Comparison of ENCODE assay signal across 8 cellular contexts in the genomic region with DNA sequence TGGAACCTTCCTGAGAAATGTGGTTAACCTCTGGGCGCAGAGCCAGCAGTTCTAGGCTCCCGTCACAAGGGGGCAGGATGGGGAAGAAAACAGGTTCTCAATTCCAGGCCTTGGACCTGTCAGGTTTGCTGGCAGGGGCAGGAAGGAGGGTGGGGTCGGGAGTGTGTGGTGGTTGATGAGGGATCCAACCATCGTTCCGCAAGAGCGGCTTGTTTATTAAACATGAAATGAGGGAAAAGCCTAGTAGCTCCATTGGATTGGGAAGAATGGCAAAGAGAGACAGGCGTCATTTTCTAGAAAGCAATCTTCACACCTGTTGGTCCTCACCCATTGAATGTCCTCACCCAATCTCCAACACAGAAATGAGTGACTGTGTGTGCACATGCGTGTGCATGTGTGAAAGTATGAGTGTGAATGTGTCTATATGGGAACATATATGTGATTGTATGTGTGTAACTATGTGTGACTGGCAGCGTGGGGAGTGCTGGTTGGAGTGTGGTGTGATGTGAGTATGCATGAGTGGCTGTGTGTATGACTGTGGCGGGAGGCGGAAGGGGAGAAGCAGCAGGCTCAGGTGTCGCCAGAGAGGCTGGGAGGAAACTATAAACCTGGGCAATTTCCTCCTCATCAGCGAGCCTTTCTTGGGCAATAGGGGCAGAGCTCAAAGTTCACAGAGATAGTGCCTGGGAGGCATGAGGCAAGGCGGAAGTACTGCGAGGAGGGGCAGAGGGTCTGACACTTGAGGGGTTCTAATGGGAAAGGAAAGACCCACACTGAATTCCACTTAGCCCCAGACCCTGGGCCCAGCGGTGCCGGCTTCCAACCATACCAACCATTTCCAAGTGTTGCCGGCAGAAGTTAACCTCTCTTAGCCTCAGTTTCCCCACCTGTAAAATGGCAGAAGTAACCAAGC. TPM values are rescaled to one million over a fixed set of nuclear protein-coding genes. Genes with fewer than 3 reads are reported as not detected.
DNase-seq lines count a peak whose midpoint lies in the region; ATAC-seq and TF ChIP-seq lines count a peak whose summit lies in the region.

No MANE protein-coding gene starts in this region.

- no peak overlapping the region for H3K9ac ChIP-seq in GM23248
- H3K9ac ChIP-seq in adipocyte (ENCODE audit: low read length): no peak overlapping the region
- H3K9ac ChIP-seq in rectal smooth muscle tissue (ENCODE audit: low read length): peak overlapping the region; percentile 3

- ATAC-seq in CD8-positive, alpha-beta T cell: peak; percentile 95
- no peak for ATAC-seq in GM19395 (IDR thresholded peaks at IDR 0.05; ENCODE audit: unreplicated experiment)

- H3K79me2 ChIP-seq in GM23248 (ENCODE audit: insufficient read depth): peaks cover 9% of the 10 kb centered on the region; the same call in 1 of the 2 replicates

- peaks cover 3% of the 10 kb centered on the region for H3K4me1 ChIP-seq in CD8-positive, alpha-beta T cell (ENCODE audit: insufficient read depth, low read length)
- H3K4me1 ChIP-seq in GM23248 (ENCODE audit: insufficient read depth) (peaks cover 19% of the 10 kb centered on the region), adipocyte (ENCODE audit: control insufficient read depth, insufficient read depth, low read length) (peaks cover 25% of the 10 kb centered on the region), left ventricle myocardium inferior (peaks cover 61% of the 10 kb centered on the region), rectal smooth muscle tissue (ENCODE audit: control insufficient read depth, insufficient read depth, low read length) (peaks cover 16% of the 10 kb centered on the region)

- no peaks in the 10 kb centered on the region for H3K9me3 Mint-ChIP-seq in CD8-positive, alpha-beta T cell

- CTCF ChIA-PET in CD8-positive, alpha-beta T cell (lab: Charles Lee): interaction anchor here (0.6 to 3.8 kb wide), 22 partner anchors 8 to 271 kb away, joined by 3 to 24 read pairs (median 5); partner anchors contain the start of gene CDKN1A

- H3K36me3 ChIP-seq in CD8-positive, alpha-beta T cell (ENCODE audit: insufficient read depth, low read length): no peaks in the 10 kb centered on the region
- H3K36me3 ChIP-seq in GM23248 (ENCODE audit: low read depth) (no peaks in the 10 kb centered on the region), adipocyte (ENCODE audit: control insufficient read depth, insufficient read depth, low read length, severe bottlenecking) (no peaks in the 10 kb centered on the region), left ventricle myocardium inferior (no peaks in the 10 kb centered on the region), rectal smooth muscle tissue (ENCODE audit: control insufficient read depth, insufficient read depth, low read length) (no peaks in the 10 kb centered on the region)

- H3K4me1 Mint-ChIP-seq in CD8-positive, alpha-beta T cell (ENCODE audit: low read depth): peaks cover 8% of the 10 kb centered on the region

- no peak overlapping the region for H3K4me3 ChIP-seq in CD8-positive, alpha-beta T cell (ENCODE audit: low read depth, low read length)
- H3K4me3 ChIP-seq in GM23248 (no peak overlapping the region), adipocyte (ENCODE audit: low read length) (no peak overlapping the region), left ventricle myocardium inferior (no peak overlapping the region), rectal smooth muscle tissue (ENCODE audit: low read length) (no peak overlapping the region)

- POLR2A ChIA-PET in CD8-positive, alpha-beta T cell (lab: Charles Lee): no interaction called here

- DNase-seq in CD8-positive, alpha-beta T cell: peak; percentile 54 to 85 (median 74)
- DNase-seq in GM23248 (peak; percentile 92), NCI-H128 (lab: John Stamatoyannopoulos, UW; ENCODE audit: unreplicated experiment) (peak; percentile 66), T follicular helper cell (ENCODE audit: low read depth) (peak; percentile 69), adipocyte (ENCODE audit: low read depth) (peak; percentile 94), left ventricle myocardium inferior (peak; percentile 84)

- H4K20me1 ChIP-seq in GM23248 (ENCODE audit: insufficient read depth): no peaks in the 10 kb centered on the region

- no peak overlapping the region for H3K4me2 ChIP-seq in GM23248 (ENCODE audit: unreplicated experiment)

- TF ChIP-seq CTCF in CD8-positive, alpha-beta T cell (IDR thresholded peaks at IDR 0.05): peak; percentile 78
- peak; percentile 89 for TF ChIP-seq CTCF in left ventricle myocardium inferior (IDR thresholded peaks at IDR 0.05; ENCODE audit: borderline replicate concordance)

- in situ Hi-C loops in GM23248 (cut with MboI): no loop called here

- H2AFZ ChIP-seq in GM23248: no peak overlapping the region

- no peaks in the 10 kb centered on the region for H3K27me3 ChIP-seq in CD8-positive, alpha-beta T cell (ENCODE audit: insufficient read depth, low read length)
- H3K27me3 ChIP-seq in GM23248 (replicated peaks; ENCODE audit: insufficient read depth) (no peaks in the 10 kb centered on the region), adipocyte (replicated peaks; ENCODE audit: control insufficient read depth, insufficient read depth, low read length) (no peaks in the 10 kb centered on the region), left ventricle myocardium inferior (ENCODE audit: low read depth) (no peaks in the 10 kb centered on the region), rectal smooth muscle tissue (ENCODE audit: control insufficient read depth, insufficient read depth, low read length) (no peaks in the 10 kb centered on the region)

- no peak overlapping the region for H3K27ac Mint-ChIP-seq in CD8-positive, alpha-beta T cell

- no peaks in the 10 kb centered on the region for H3K9me3 ChIP-seq in CD8-positive, alpha-beta T cell (ENCODE audit: low read length)
- no peaks in the 10 kb centered on the region for H3K9me3 ChIP-seq in GM23248 (ENCODE audit: low read depth)
- no peaks in the 10 kb centered on the region for H3K9me3 ChIP-seq in adipocyte (ENCODE audit: control insufficient read depth, low read length)
- H3K9me3 ChIP-seq in left ventricle myocardium inferior (replicated peaks): no peaks in the 10 kb centered on the region

- WGBS in GM23248 (ENCODE audit: low coverage in 1 of 2, low lambda C conversion rate in 2 of 2, missing lambda C conversion rate in 2 of 2), 2 experiments: 58 to 60% methylated on average over 18 of the region's 18 CpGs

- H3K9me2 ChIP-seq in GM23248 (ENCODE audit: insufficient read depth): no peaks in the 10 kb centered on the region

- peaks cover 1% of the 10 kb centered on the region for H3K36me3 Mint-ChIP-seq in CD8-positive, alpha-beta T cell

- H3K27me3 Mint-ChIP-seq in CD8-positive, alpha-beta T cell (ENCODE audit: low read depth): no peaks in the 10 kb centered on the region

- H3K4me3 Mint-ChIP-seq in CD8-positive, alpha-beta T cell: no peak overlapping the region

- no peak overlapping the region for H3K27ac ChIP-seq in CD8-positive, alpha-beta T cell (ENCODE audit: low read depth, low read length)
- no peak overlapping the region for H3K27ac ChIP-seq in GM23248
- no peak overlapping the region for H3K27ac ChIP-seq in left ventricle myocardium inferior (replicated peaks)
- no peak overlapping the region for H3K27ac ChIP-seq in rectal smooth muscle tissue (ENCODE audit: low read depth, low read length)

- intact Hi-C loops in CD8-positive, alpha-beta T cell (cut with DNase I, micrococcal nuclease): loop anchor here (1.0 kb wide), 2 partner anchors 56 to 135 kb away; no protein-coding TSS in a partner anchor
- intact Hi-C loops in left ventricle myocardium inferior (cut with micrococcal nuclease): no loop called here

- H3F3A ChIP-seq in GM23248 (ENCODE audit: insufficient read depth): peaks cover 5% of the 10 kb centered on the region

RNA-seq across cellular contexts. Expression of gene SRSF3, which starts 29.6 kb away (rescaled TPM):
- 100 to 1,000 TPM; 620 to 627 TPM for total RNA-seq in CD8-positive, alpha-beta T cell
- total RNA-seq in GM23248 (2014; rRNA removed; shearing (Covaris generic)): 141 and 171 TPM in 2 replicates
- polyA plus RNA-seq in GM23248 (2016; fragmentation: Nextera tagmentation; extraction: Ambion mirVana): 238 and 243 TPM in 2 replicates
- total RNA-seq in left ventricle myocardium inferior: 119 TPM

RNA-seq across cellular contexts. Expression of gene CDKN1A, which starts 54.7 kb away (rescaled TPM):
- total RNA-seq in CD8-positive, alpha-beta T cell: 10 to 100 TPM; 71.3 to 78.7 TPM
- 469 and 549 TPM in 2 replicates for total RNA-seq in GM23248 (2014; rRNA removed; shearing (Covaris generic))
- polyA plus RNA-seq in GM23248 (2016; fragmentation: Nextera tagmentation; extraction: Ambion mirVana): 813 and 856 TPM in 2 replicates
- total RNA-seq in left ventricle myocardium inferior: 67.2 TPM
